In the genomic region with DNA sequence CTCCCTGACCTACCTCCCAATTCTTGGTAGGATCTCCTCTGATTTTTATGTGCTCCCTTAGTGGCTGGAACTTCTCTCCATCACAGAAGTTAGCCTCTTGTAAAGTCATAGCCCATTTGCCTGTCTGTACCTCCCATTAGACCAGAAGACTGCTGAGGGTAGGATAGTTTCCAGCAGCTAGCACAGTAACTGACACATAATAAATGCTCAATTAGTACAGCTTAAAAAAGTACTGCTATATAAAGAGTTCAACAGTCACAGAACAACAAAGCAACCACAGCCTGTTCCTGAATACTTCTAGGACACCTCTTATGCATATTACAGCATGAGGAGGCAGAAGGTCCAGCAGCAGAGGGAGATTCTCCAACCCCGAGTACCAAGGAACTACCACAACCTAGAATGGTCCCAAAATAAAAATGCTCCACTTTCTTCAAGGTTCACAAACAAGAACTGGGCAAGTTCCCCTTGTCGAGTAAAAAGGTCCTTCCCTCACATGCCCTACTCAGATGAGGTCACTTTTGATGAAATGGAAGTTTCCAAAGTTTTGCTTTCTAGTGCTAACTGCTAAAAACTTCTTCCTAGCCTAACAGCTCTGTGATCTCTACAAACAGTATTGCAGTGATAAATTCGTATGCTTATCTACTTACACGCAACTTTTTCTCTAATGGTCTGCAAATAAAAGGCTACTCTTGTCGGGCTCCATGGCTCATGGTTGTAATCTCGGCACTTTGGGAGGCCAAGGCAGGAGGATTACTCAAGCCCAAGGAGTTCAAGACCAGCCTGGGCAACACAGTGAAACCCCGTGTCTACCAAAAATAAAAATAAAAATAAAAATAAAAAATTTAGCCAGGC, we compare ENCODE assay signal across 1 cellular context.
TF ChIP-seq lines count a peak whose summit lies in the region.

No MANE protein-coding gene starts in this region.

TF ChIP-seq in K562, 482 proteins besides CTCF, POLR2A, EP300 and RAD21:
- TF ChIP-seq GTF2E2 (tag; IDR thresholded peaks at IDR 0.05) = no peak
- peak; percentile 48 for TF ChIP-seq ZNF316 (IDR thresholded peaks at IDR 0.05)
TF ChIP-seq in K562: peak in this region for 1.
